ENCODE assay signal across 7 cellular contexts in genomic region chr6:30544666-30545272, GRCh38. TPM values are rescaled to one million over a fixed set of nuclear protein-coding genes. Genes with fewer than 3 reads are reported as not detected.
DNase-seq lines count a peak whose midpoint lies in the region; ATAC-seq and TF ChIP-seq lines count a peak whose summit lies in the region.

No MANE protein-coding gene starts in this region.

- ATAC-seq in HG02852 (IDR thresholded peaks at IDR 0.05; ENCODE audit: unreplicated experiment): peak; percentile 50
- ATAC-seq in thoracic aorta (ENCODE audit: insufficient number of reproducible peaks, low FRiP score, low read depth): no peak

- H3K9ac ChIP-seq in OCI-LY1 (ENCODE audit: low read length) (no peak overlapping the region), mammary epithelial cell (ENCODE audit: insufficient read depth, low read length) (no peak overlapping the region)

- H2AFZ ChIP-seq in OCI-LY1 (ENCODE audit: low read length) (no peak overlapping the region), mammary epithelial cell (ENCODE audit: low read depth, low read length) (no peak overlapping the region)

- BruUV-seq in mammary epithelial cell (replicated peaks; lab: Mats Ljungman, UMichigan): no TSS peak

- H3K9me2 ChIP-seq in DOHH2 (replicated peaks; ENCODE audit: control insufficient read depth, low read length) (no peaks in the 10 kb centered on the region), OCI-LY1 (ENCODE audit: low read depth, low read length) (no peaks in the 10 kb centered on the region)

- peaks cover 37% of the 10 kb centered on the region for H3K36me3 ChIP-seq in DOHH2 (ENCODE audit: control insufficient read depth, low read length)
- H3K36me3 ChIP-seq in OCI-LY1 (ENCODE audit: insufficient read depth, low read length): peaks cover 35% of the 10 kb centered on the region
- no peaks in the 10 kb centered on the region for H3K36me3 ChIP-seq in mammary epithelial cell (ENCODE audit: insufficient read depth, low read length)
- H3K36me3 ChIP-seq in thoracic aorta: peaks cover 23% of the 10 kb centered on the region

- H3K9me3 ChIP-seq in DOHH2 (ENCODE audit: control insufficient read depth, insufficient read depth, low read length) (no peaks in the 10 kb centered on the region), OCI-LY1 (ENCODE audit: low read length) (no peaks in the 10 kb centered on the region), mammary epithelial cell (replicated peaks; ENCODE audit: insufficient read depth, low read length) (no peaks in the 10 kb centered on the region), thoracic aorta (no peaks in the 10 kb centered on the region)

- CTCF ChIA-PET in mammary epithelial cell (lab: Charles Lee; ENCODE audit: low non-redundant PET): interaction anchor here (0.6 to 1.6 kb wide), 5 partner anchors 48 to 186 kb away, joined by 3 to 15 read pairs (median 5); no protein-coding TSS in a partner anchor

- H3K4me2 ChIP-seq in DOHH2 (ENCODE audit: low read length) (no peak overlapping the region), OCI-LY1 (ENCODE audit: low read length) (no peak overlapping the region), mammary epithelial cell (ENCODE audit: insufficient read depth, low read depth, low read length) (no peak overlapping the region)

- intact Hi-C loops in mammary epithelial cell (cut with micrococcal nuclease): loop anchor here (1.0 to 5.0 kb wide), 2 partner anchors 62 to 128 kb away; partner anchors contain the start of gene DHX16

- H3K27ac ChIP-seq in DOHH2 (ENCODE audit: low read depth, low read length) (no peak overlapping the region), OCI-LY1 (ENCODE audit: low read depth, low read length, poor library complexity, severe bottlenecking) (no peak overlapping the region), mammary epithelial cell (ENCODE audit: insufficient read depth, low read depth, low read length) (no peak overlapping the region), thoracic aorta (no peak overlapping the region)

- H3F3A ChIP-seq in DOHH2 (ENCODE audit: control insufficient read depth, insufficient read depth): peaks cover 4% of the 10 kb centered on the region
- H3F3A ChIP-seq in OCI-LY1 (ENCODE audit: insufficient read depth, low read length): 0 out of 2 replicates have a peak, but pooled peaks cover 3% of the 10 kb centered on the region

- peak; percentile 60 for DNase-seq in mammary epithelial cell
- peak; percentile 79 for DNase-seq in kidney glomerular epithelial cell (lab: John Stamatoyannopoulos, UW)
- DNase-seq in thoracic aorta (ENCODE audit: low spot score): no peak
- no peak for DNase-seq in COR-L47 (lab: John Stamatoyannopoulos, UW)

- H3K79me2 ChIP-seq in DOHH2 (ENCODE audit: control insufficient read depth, low read length): no peaks in the 10 kb centered on the region
- no peaks in the 10 kb centered on the region for H3K79me2 ChIP-seq in OCI-LY1 (ENCODE audit: insufficient read depth, low read length)
- H3K79me2 ChIP-seq in mammary epithelial cell (ENCODE audit: insufficient read depth, low read length): no peaks in the 10 kb centered on the region

- H4K20me1 ChIP-seq in DOHH2 (ENCODE audit: control insufficient read depth, insufficient read depth, low read depth, low read length): no peaks in the 10 kb centered on the region
- H4K20me1 ChIP-seq in OCI-LY1 (ENCODE audit: insufficient read depth, low read length): no peaks in the 10 kb centered on the region
- H4K20me1 ChIP-seq in mammary epithelial cell (ENCODE audit: insufficient read depth, low read length): no peaks in the 10 kb centered on the region

- H3K4me3 ChIP-seq in DOHH2 (ENCODE audit: low read length) (no peak overlapping the region), OCI-LY1 (ENCODE audit: low read depth, low read length, poor library complexity, severe bottlenecking) (no peak overlapping the region), mammary epithelial cell (replicated peaks in 1 of 3; ENCODE audit: insufficient read depth in 1 of 3, low read depth in 2 of 3, low read length in 3 of 3) (no peak overlapping the region), thoracic aorta (no peak overlapping the region)

- TF ChIP-seq CTCF in DOHH2 (IDR thresholded peaks at IDR 0.05; ENCODE audit: low read depth, low read length, poor library complexity, severe bottlenecking) (peak; percentile 68), OCI-LY1 (IDR thresholded peaks at IDR 0.05; ENCODE audit: low read length) (peak; percentile 72), mammary epithelial cell (conservative IDR thresholded peaks at IDR 0.05 in 1 of 2, IDR thresholded peaks at IDR 0.05 in 1 of 2; ENCODE audit: extremely low read depth in 1 of 2, insufficient read depth in 1 of 2, low read depth in 1 of 2, low read length in 2 of 2) (peak; percentile 75 to 79), thoracic aorta (IDR thresholded peaks at IDR 0.05) (peak; percentile 70)

- in situ Hi-C loops in mammary epithelial cell (cut with MboI; ENCODE audit: low sequenced_read_pairs in 2 of 2): loop anchor here in 1 of 2 donors (5.0 kb wide), 1 partner anchor 62 kb away; no protein-coding TSS in a partner anchor

- H3K4me1 ChIP-seq in DOHH2 (ENCODE audit: control insufficient read depth, low read length) (peaks cover 21% of the 10 kb centered on the region), OCI-LY1 (ENCODE audit: insufficient read depth, low read length, severe bottlenecking) (peaks cover 12% of the 10 kb centered on the region), mammary epithelial cell (ENCODE audit: insufficient read depth, low read length) (peaks cover 3% of the 10 kb centered on the region), thoracic aorta (ENCODE audit: control insufficient read depth in 1 of 2, low read depth in 2 of 2) (peaks cover 0 to 8% of the 10 kb centered on the region in 2 donors)

- H3K27me3 ChIP-seq in DOHH2 (ENCODE audit: control insufficient read depth, low read length) (no peaks in the 10 kb centered on the region), OCI-LY1 (ENCODE audit: insufficient read depth, low read length) (no peaks in the 10 kb centered on the region), mammary epithelial cell (ENCODE audit: insufficient read depth, low read length) (no peaks in the 10 kb centered on the region), thoracic aorta (replicated peaks; ENCODE audit: insufficient read depth) (no peaks in the 10 kb centered on the region)

- WGBS in mammary epithelial cell (ENCODE audit: low coverage, missing lambda C conversion rate): 21% methylated on average over 6 of the region's 6 CpGs

- dilution Hi-C loops in mammary epithelial cell (cut with HindIII; ENCODE audit: low sequenced_read_pairs): loop anchor here (5.0 to 10.0 kb wide), 6 partner anchors 52 to 470 kb away; partner anchors contain the start of gene RNF39

RNA-seq across cellular contexts. Expression of gene GNL1, which starts 11.5 kb away (rescaled TPM):
- total RNA-seq in mammary epithelial cell (10 to 100 TPM; 40.8 to 84.4 TPM), thoracic aorta (10 to 100 TPM; 32.9 to 39.0 TPM)
- polyA plus RNA-seq in mammary epithelial cell: 32.0 TPM
- 61.9 TPM for polyA minus RNA-seq in mammary epithelial cell

RNA-seq across cellular contexts. Expression of gene PRR3, which starts 12.3 kb away (rescaled TPM):
- total RNA-seq in mammary epithelial cell: 10 to 100 TPM in 1 of 2 donors, 1 to 10 TPM in 1; 3.0 to 13.5 TPM
- 6.1 TPM for polyA plus RNA-seq in mammary epithelial cell
- polyA minus RNA-seq in mammary epithelial cell: 6.5 TPM
- total RNA-seq in thoracic aorta: 10 to 100 TPM in 1 of 2 donors, 1 to 10 TPM in 1; 4.2 to 10.4 TPM

RNA-seq across cellular contexts. Expression of gene ABCF1, which starts 26.5 kb away (rescaled TPM):
- total RNA-seq in mammary epithelial cell (10 to 100 TPM; 31.8 to 59.8 TPM), thoracic aorta (10 to 100 TPM; 24.2 to 52.1 TPM)
- polyA plus RNA-seq in mammary epithelial cell: 45.1 TPM
- polyA minus RNA-seq in mammary epithelial cell: 91.1 TPM

RNA-seq across cellular contexts. Expression of gene HLA-E, which starts 55.5 kb away (rescaled TPM):
- total RNA-seq in mammary epithelial cell: 100 to 1,000 TPM; 106 to 145 TPM
- polyA plus RNA-seq in mammary epithelial cell: 77.2 TPM
- 74.7 TPM for polyA minus RNA-seq in mammary epithelial cell
- total RNA-seq in thoracic aorta: 100 to 1,000 TPM; 507 to 602 TPM

Comparison
In these comparisons a context has a peak if more than half of its experiments do, and no peak if none do; other contexts are left out.
1. DNase-seq: peak in mammary epithelial cell (single experiment) and kidney glomerular epithelial cell (single experiment); none in thoracic aorta (single experiment) and COR-L47 (single experiment).
2. Peak in every context shown above with its lines, with median percentiles within 50 percentile points of each other: CTCF ChIP-seq.